In genomic region chr4:146059865-146060264, GRCh38 we compare ENCODE assay signal across 9 cellular contexts.
DNase-seq lines count a peak whose midpoint lies in the region; ATAC-seq, FAIRE-seq and TF ChIP-seq lines count a peak whose summit lies in the region.
"Had no signal": no experiment of that assay in that cellular context is flagged by ENCODE, and none has a peak within 500 bp of the region (broad histone marks: within the 10 kb centered on the region; RNA-seq: fewer than 3 reads in every experiment).

No MANE protein-coding gene starts in this region.

- POLR2A ChIA-PET in SK-N-SH (lab: Yijun Ruan, JAX): no interaction called here

- ATAC-seq in GM18520 (IDR thresholded peaks at IDR 0.05; ENCODE audit: unreplicated experiment) (peak; percentile 52), GM21717 (IDR thresholded peaks at IDR 0.05; ENCODE audit: unreplicated experiment) (peak; percentile 75), HG03442 (IDR thresholded peaks at IDR 0.05; ENCODE audit: unreplicated experiment) (peak; percentile 78)
- ATAC-seq in activated T-cell treated with anti-CD3 and anti-CD28 coated beads, Interleukin-2, amount 50 U/mL, for 72 hours (replicated peaks in 1 of 2): no peak

- H3K9me3 ChIP-seq in SK-N-SH: no peaks in the 10 kb centered on the region

- no peaks in the 10 kb centered on the region for H3K9me3 Mint-ChIP-seq in activated T-cell treated with anti-CD3 and anti-CD28 coated beads, Interleukin-2, amount 50 U/mL, for 72 hours

- no peaks in the 10 kb centered on the region for H3K27me3 ChIP-seq in SK-N-SH (ENCODE audit: insufficient read depth)

- peaks cover 3% of the 10 kb centered on the region for H3F3A ChIP-seq in SK-N-SH (replicated peaks; ENCODE audit: insufficient read depth)

- 24% methylated on average over 3 of the region's 3 CpGs for WGBS in SK-N-SH (ENCODE audit: low lambda C conversion rate)

- H3K9me2 ChIP-seq in SK-N-SH: no peaks in the 10 kb centered on the region

- no peaks in the 10 kb centered on the region for H4K20me1 ChIP-seq in SK-N-SH (ENCODE audit: insufficient read depth)

- no peak overlapping the region for H3K27ac ChIP-seq in SK-N-SH (ENCODE audit: low read depth in 2 of 2, low read length in 1 of 2)

- TF ChIP-seq CTCF in SK-N-SH (IDR thresholded peaks at IDR 0.05): no peak

- no peak overlapping the region for H3K9ac ChIP-seq in SK-N-SH

- no peaks in the 10 kb centered on the region for H3K4me1 ChIP-seq in SK-N-SH (ENCODE audit: control insufficient read depth in 1 of 2, insufficient read depth in 2 of 2, low read depth in 1 of 2, low read length in 1 of 2)

- DNase-seq in renal cortical epithelial cell (ENCODE audit: low read depth) (peak; percentile 27), urothelium cell line (ENCODE audit: low spot score) (no peak), SK-N-SH (no peak), head of caudate nucleus (no peak)
- DNase-seq in activated T-cell treated with anti-CD3 and anti-CD28 coated beads, Interleukin-2, amount 50 U/mL, for 72 hours: no peak
- DNase-seq: stimulated activated CD4-positive, alpha-beta T cell treated with anti-CD3 and anti-CD28 coated beads, Interleukin-12 subunit alpha, Interleukin-12 subunit beta, amount 100 ng/mL, for 4 hours had no signal

- no peak overlapping the region for H3K4me2 ChIP-seq in SK-N-SH

- no peaks in the 10 kb centered on the region for H3K36me3 ChIP-seq in SK-N-SH (replicated peaks in 1 of 2; ENCODE audit: control insufficient read depth in 1 of 2, insufficient read depth in 2 of 2, low read length in 1 of 2)

- H3K36me3 Mint-ChIP-seq in activated T-cell treated with anti-CD3 and anti-CD28 coated beads, Interleukin-2, amount 50 U/mL, for 72 hours (ENCODE audit: insufficient read depth in 2 of 2): no peaks in the 10 kb centered on the region

- no peaks in the 10 kb centered on the region for H3K79me2 ChIP-seq in SK-N-SH (ENCODE audit: insufficient read depth)

- TF ChIP-seq EP300 in SK-N-SH (IDR thresholded peaks at IDR 0.05; ENCODE audit: borderline replicate concordance in 1 of 2, low read depth in 1 of 2, low read length in 1 of 2): no peak

- no peak overlapping the region for H3K4me3 Mint-ChIP-seq in activated T-cell treated with anti-CD3 and anti-CD28 coated beads, Interleukin-2, amount 50 U/mL, for 72 hours

- CTCF ChIA-PET in SK-N-SH (lab: Yijun Ruan, JAX): no interaction called here

- no peak overlapping the region for H3K27ac Mint-ChIP-seq in activated T-cell treated with anti-CD3 and anti-CD28 coated beads, Interleukin-2, amount 50 U/mL, for 72 hours

- H3K27me3 Mint-ChIP-seq in activated T-cell treated with anti-CD3 and anti-CD28 coated beads, Interleukin-2, amount 50 U/mL, for 72 hours (ENCODE audit: low read depth): peaks cover 35% of the 10 kb centered on the region

- no peak overlapping the region for H2AFZ ChIP-seq in SK-N-SH (ENCODE audit: low read depth)

- intact Hi-C loops in head of caudate nucleus (cut with DNase I): no loop called here

- no peak for FAIRE-seq in urothelium cell line (lab: Jason Lieb, UNC)

- peaks cover 6% of the 10 kb centered on the region for H3K4me1 Mint-ChIP-seq in activated T-cell treated with anti-CD3 and anti-CD28 coated beads, Interleukin-2, amount 50 U/mL, for 72 hours (ENCODE audit: low read depth)

- TF ChIP-seq RAD21 in SK-N-SH (IDR thresholded peaks at IDR 0.05; ENCODE audit: low read length): no peak

- H3K4me3 ChIP-seq in SK-N-SH (ENCODE audit: low read depth in 2 of 2, low read length in 1 of 2): no peak overlapping the region

TF ChIP-seq in SK-N-SH, 30 proteins besides CTCF, POLR2A, EP300 and RAD21:
- TF ChIP-seq USF2 (IDR thresholded peaks at IDR 0.05; ENCODE audit: borderline replicate concordance, low read depth, low read length) (no peak), REST (IDR thresholded peaks at IDR 0.05; ENCODE audit: low read depth, low read length) (no peak), MXI1 (IDR thresholded peaks at IDR 0.05; ENCODE audit: low read depth, low read length) (no peak), ELF1 (IDR thresholded peaks at IDR 0.05) (no peak), TAF1 (IDR thresholded peaks at IDR 0.05; ENCODE audit: borderline replicate concordance, low read depth, low read length) (no peak), SIN3A (IDR thresholded peaks at IDR 0.05; ENCODE audit: borderline replicate concordance, low read depth, low read length) (no peak), TCF12 (IDR thresholded peaks at IDR 0.05) (no peak), ZBTB33 (IDR thresholded peaks at IDR 0.05; ENCODE audit: borderline replicate concordance, low read depth) (no peak), NRF1 (IDR thresholded peaks at IDR 0.05; ENCODE audit: low read depth, low read length) (no peak), IRF3 (IDR thresholded peaks at IDR 0.05; ENCODE audit: low read depth, low read length) (no peak), FOXJ3 (CRISPR knock-in tag; IDR thresholded peaks at IDR 0.05) (no peak), RCOR1 (IDR thresholded peaks at IDR 0.05; ENCODE audit: low read length) (no peak), JUND (IDR thresholded peaks at IDR 0.05) (no peak), YY1 (IDR thresholded peaks at IDR 0.05; ENCODE audit: low read depth) (no peak), FOXM1 (IDR thresholded peaks at IDR 0.05; ENCODE audit: low read depth) (no peak), GATA2 (CRISPR knock-in tag; IDR thresholded peaks at IDR 0.05) (no peak), EZH2phosphoT487 (IDR thresholded peaks at IDR 0.05; ENCODE audit: borderline replicate concordance, low read depth) (no peak), MEF2A (IDR thresholded peaks at IDR 0.05; ENCODE audit: borderline replicate concordance, low read depth) (no peak), PBX3 (IDR thresholded peaks at IDR 0.05) (no peak)

Comparison
In these comparisons a context has a peak if more than half of its experiments do, and no peak if none do; other contexts are left out.
1. ATAC-seq: peak in GM18520 (single experiment), GM21717 (single experiment) and HG03442 (single experiment); none in activated T-cell treated with anti-CD3 and anti-CD28 coated beads, Interleukin-2, amount 50 U/mL, for 72 hours (0 of 2).